ENCODE assay signal across 16 cellular contexts in the genomic region with DNA sequence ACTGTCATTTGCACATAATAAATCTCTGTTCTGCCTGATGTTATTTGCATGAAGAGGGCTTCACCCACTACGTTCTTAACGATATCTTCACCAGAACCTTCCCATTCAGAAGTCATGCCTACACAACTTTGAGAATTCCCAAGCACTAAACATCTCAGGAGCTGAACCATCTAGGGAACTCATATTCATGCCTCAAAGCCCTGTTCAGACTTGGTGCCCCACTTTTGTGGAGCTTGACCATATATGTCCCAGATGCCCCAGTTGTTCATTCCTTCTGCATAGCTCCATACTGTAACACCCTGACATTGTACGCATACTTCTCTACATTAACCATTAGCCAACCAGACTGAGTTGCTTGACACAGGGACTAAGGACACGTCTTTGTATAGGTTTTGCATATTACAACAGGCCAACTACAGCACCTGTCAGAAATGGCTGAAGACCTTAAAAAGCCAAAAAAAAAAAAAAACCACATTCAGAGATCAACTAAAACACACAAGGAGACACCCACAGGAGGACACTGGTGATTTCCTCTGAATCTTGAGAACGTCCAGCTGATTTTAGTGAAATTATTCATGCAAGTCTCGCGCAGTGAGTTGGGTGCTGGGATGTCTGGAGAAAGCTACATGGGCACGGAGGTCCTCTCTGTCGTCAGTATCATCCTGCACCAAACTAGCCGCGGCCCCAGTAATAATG.
DNase-seq lines count a peak whose midpoint lies in the region; ATAC-seq and TF ChIP-seq lines count a peak whose summit lies in the region.
"Had no signal": no experiment of that assay in that cellular context is flagged by ENCODE, and none has a peak within 500 bp of the region (broad histone marks: within the 10 kb centered on the region; RNA-seq: fewer than 3 reads in every experiment).

No MANE protein-coding gene starts in this region.

- no peak overlapping the region for H2BK20ac ChIP-seq in H9 (ENCODE audit: low read depth, low read length, poor library complexity, severe bottlenecking)

- H3K23ac ChIP-seq in H9 (ENCODE audit: insufficient read length, low read depth, low read length): no peak overlapping the region

- H3K9ac ChIP-seq in H9 (ENCODE audit: extremely low read depth, insufficient read length, low read length): no peak overlapping the region

- H3K18ac ChIP-seq in H9 (ENCODE audit: insufficient read length, low read depth, low read length): no peak overlapping the region

- no peak overlapping the region for H2BK120ac ChIP-seq in H9 (ENCODE audit: low read depth, low read length, poor library complexity, severe bottlenecking)

- no peak overlapping the region for H4K91ac ChIP-seq in H9 (ENCODE audit: insufficient read length, low read depth, low read length)

- H3K9me3 Mint-ChIP-seq in CD14-positive monocyte: no peaks in the 10 kb centered on the region
- H3K9me3 Mint-ChIP-seq in H9: no peaks in the 10 kb centered on the region
- H3K9me3 Mint-ChIP-seq in activated CD8-positive, alpha-beta T cell treated with anti-CD3 and anti-CD28 coated beads, Interleukin-2, amount 10 ng/mL, durations not matched to agents 7 days and 5 days (ENCODE audit: insufficient read depth): no peaks in the 10 kb centered on the region
- H3K9me3 Mint-ChIP-seq in naive thymus-derived CD4-positive, alpha-beta T cell: peaks cover 0 to 2% (median 0%) of the 10 kb centered on the region in 11 donors

- intact Hi-C loops in CD14-positive monocyte (cut with micrococcal nuclease): loop anchor here (5.0 kb wide), 3 partner anchors 50 to 140 kb away; partner anchors contain the start of gene FOXP1 (in 1 of the 2)
- intact Hi-C loops in naive thymus-derived CD4-positive, alpha-beta T cell (cut with micrococcal nuclease): loop anchor here in 1 of 2 donors (5.0 to 10.0 kb wide), 2 partner anchors 283 to 380 kb away; partner anchors contain the start of gene EIF4E3

- no CpG with 5 or more reads among the region's 11 CpGs for WGBS in H9 (ENCODE audit: extremely low coverage, insufficient read length, low lambda C conversion rate)

- no peak overlapping the region for H2AK5ac ChIP-seq in H9 (ENCODE audit: insufficient read length, low read length)

- H4K8ac ChIP-seq in H9 (replicated peaks; ENCODE audit: insufficient read length, low read depth, low read length): no peak overlapping the region

- no peak overlapping the region for H2BK12ac ChIP-seq in H9 (ENCODE audit: insufficient read length, low read depth, low read length)

- TF ChIP-seq CTCF in CD14-positive monocyte (IDR thresholded peaks at IDR 0.05) (no peak), H9 (conservative IDR thresholded peaks at IDR 0.05) (no peak), omental fat pad (IDR thresholded peaks at IDR 0.05) (no peak)

- H3K4me3 ChIP-seq in naive thymus-derived CD4-positive, alpha-beta T cell (ENCODE audit: low read length): peak overlapping the region; percentile 17
- H3K4me3 ChIP-seq: PC-9 had no signal

- H3K27ac ChIP-seq in H9 (ENCODE audit: insufficient read length, low read depth, low read length): no peak overlapping the region
- H3K27ac ChIP-seq in naive thymus-derived CD4-positive, alpha-beta T cell (ENCODE audit: low read depth, low read length): peak overlapping the region; percentile 90
- H3K27ac ChIP-seq: C4-2B, PC-9 had no signal

- CTCF ChIA-PET in activated CD8-positive, alpha-beta T cell treated with anti-CD3 and anti-CD28 coated beads, Interleukin-2, amount 10 ng/mL, durations not matched to agents 7 days and 5 days (lab: Charles Lee): interaction anchor here (0.6 to 3.8 kb wide), 10 partner anchors 9 to 149 kb away, joined by 3 to 18 read pairs (median 4); no protein-coding TSS in a partner anchor
- CTCF ChIA-PET in naive thymus-derived CD4-positive, alpha-beta T cell (lab: Charles Lee): interaction anchor here (1.1 to 4.2 kb wide), 6 partner anchors 11 to 55 kb away, joined by 3 to 17 read pairs (median 6); no protein-coding TSS in a partner anchor

- no peak overlapping the region for H2AFZ ChIP-seq in H9 (ENCODE audit: low read length)
- H2AFZ ChIP-seq: PC-9 had no signal

- H3K4me1 Mint-ChIP-seq in CD14-positive monocyte (peaks cover 86% of the 10 kb centered on the region), H9 (peaks cover 12 to 20% of the 10 kb centered on the region in 2 experiments)
- peaks cover 94% of the 10 kb centered on the region for H3K4me1 Mint-ChIP-seq in activated CD8-positive, alpha-beta T cell treated with anti-CD3 and anti-CD28 coated beads, Interleukin-2, amount 10 ng/mL, durations not matched to agents 7 days and 5 days (ENCODE audit: low read depth)
- H3K4me1 Mint-ChIP-seq in naive thymus-derived CD4-positive, alpha-beta T cell: peaks cover 78 to 100% (median 96%) of the 10 kb centered on the region in 7 donors

- no peak overlapping the region for H4K5ac ChIP-seq in H9 (ENCODE audit: insufficient read length, low read depth, low read length)

- no peak for DNase-seq in CD14-positive monocyte (ENCODE audit: low spot score)
- no peak for DNase-seq in H9
- DNase-seq in activated CD8-positive, alpha-beta T cell treated with anti-CD3 and anti-CD28 coated beads, Interleukin-2, amount 10 ng/mL, durations not matched to agents 7 days and 5 days: no peak
- peak in 1 of 9 donors; percentile 29 for DNase-seq in naive thymus-derived CD4-positive, alpha-beta T cell
- no peak for DNase-seq in stimulated activated CD4-positive, alpha-beta T cell treated with anti-CD3 and anti-CD28 coated beads, Interleukin-1b, Interleukin-23, amount 100 ng/mL, for 48 hours
- no peak for DNase-seq in retina
- no peak for DNase-seq in omental fat pad (ENCODE audit: low spot score)
- DNase-seq: amniotic stem cell, dermis blood vessel endothelial cell, GF-D8, NCI-H1105 treated with DMSO at 0.1 percent for 48 hours, NCI-H226, PC-9 had no signal

- H3T11ph ChIP-seq in H9 (ENCODE audit: low read length): no peak overlapping the region

- no peak overlapping the region for H2BK15ac ChIP-seq in H9 (ENCODE audit: low read depth, low read length)

- no peaks in the 10 kb centered on the region for H3K36me3 ChIP-seq in naive thymus-derived CD4-positive, alpha-beta T cell (ENCODE audit: control insufficient read depth in 2 of 3, insufficient read depth in 3 of 3, low read length in 3 of 3)

- H3K9me3 ChIP-seq in H9 (ENCODE audit: control insufficient read depth, low read depth, low read length): no peaks in the 10 kb centered on the region
- H3K9me3 ChIP-seq in naive thymus-derived CD4-positive, alpha-beta T cell (ENCODE audit: control insufficient read depth in 2 of 3, low read length in 3 of 3): no peaks in the 10 kb centered on the region

- H3K56ac ChIP-seq in H9 (ENCODE audit: insufficient read length, low read depth, low read length): no peak overlapping the region

- H4K20me1 ChIP-seq in H9 (ENCODE audit: control insufficient read depth, insufficient read depth, insufficient read length): no peaks in the 10 kb centered on the region

- H3K4me2 ChIP-seq in H9 (ENCODE audit: insufficient read depth, insufficient read length, low read length): no peak overlapping the region
- H3K4me2 ChIP-seq: PC-9 had no signal

- H3K27ac Mint-ChIP-seq in CD14-positive monocyte (peak overlapping the region; percentile 82 to 100 (median 95)), H9 (peak overlapping the region in 2 of 3 experiments; percentile 10 to 82; a peak in 2 of 7 replicates)
- peak overlapping the region; percentile 93 for H3K27ac Mint-ChIP-seq in activated CD8-positive, alpha-beta T cell treated with anti-CD3 and anti-CD28 coated beads, Interleukin-2, amount 10 ng/mL, durations not matched to agents 7 days and 5 days
- H3K27ac Mint-ChIP-seq in naive thymus-derived CD4-positive, alpha-beta T cell: peak overlapping the region; percentile 87 to 99 (median 98)

- H3K14ac ChIP-seq in H9 (ENCODE audit: insufficient read depth, low read length): no peak overlapping the region

- no peaks in the 10 kb centered on the region for H3K79me2 ChIP-seq in H9 (ENCODE audit: insufficient read depth, low read length)

- POLR2A ChIA-PET in activated CD8-positive, alpha-beta T cell treated with anti-CD3 and anti-CD28 coated beads, Interleukin-2, amount 10 ng/mL, durations not matched to agents 7 days and 5 days (lab: Charles Lee): interaction anchor here (0.6 to 6.3 kb wide), 4 partner anchors 12 to 23 kb away, joined by 3 to 60 read pairs (median 4); no protein-coding TSS in a partner anchor
- POLR2A ChIA-PET in naive thymus-derived CD4-positive, alpha-beta T cell (lab: Charles Lee): interaction anchor here (0.7 to 20.4 kb wide), 11 partner anchors 12 to 383 kb away, joined by 3 to 356 read pairs (median 5); no protein-coding TSS in a partner anchor

- no peak overlapping the region for H2BK5ac ChIP-seq in H9 (ENCODE audit: insufficient read length, low read length)

- H3K36me3 Mint-ChIP-seq in CD14-positive monocyte (peaks cover 15 to 26% of the 10 kb centered on the region in 2 donors), H9 (ENCODE audit: insufficient read depth in 1 of 3, low read depth in 3 of 3) (no peaks in the 10 kb centered on the region)
- H3K36me3 Mint-ChIP-seq in activated CD8-positive, alpha-beta T cell treated with anti-CD3 and anti-CD28 coated beads, Interleukin-2, amount 10 ng/mL, durations not matched to agents 7 days and 5 days (ENCODE audit: low read depth): peaks cover 21% of the 10 kb centered on the region
- H3K36me3 Mint-ChIP-seq in naive thymus-derived CD4-positive, alpha-beta T cell: peaks cover 2 to 25% (median 14%) of the 10 kb centered on the region in 5 donors

- peak overlapping the region; percentile 26 to 45 for H3K4me3 Mint-ChIP-seq in CD14-positive monocyte
- no peak overlapping the region for H3K4me3 Mint-ChIP-seq in H9
- H3K4me3 Mint-ChIP-seq in activated CD8-positive, alpha-beta T cell treated with anti-CD3 and anti-CD28 coated beads, Interleukin-2, amount 10 ng/mL, durations not matched to agents 7 days and 5 days: peak overlapping the region; percentile 60
- H3K4me3 Mint-ChIP-seq in naive thymus-derived CD4-positive, alpha-beta T cell: peak overlapping the region; percentile 69 to 86 (median 78)

- no peaks in the 10 kb centered on the region for H3K23me2 ChIP-seq in H9 (ENCODE audit: insufficient read length, low read depth, low read length, poor library complexity, severe bottlenecking)

- no peak overlapping the region for H3K4ac ChIP-seq in H9 (ENCODE audit: low read depth, low read length)

- no peaks in the 10 kb centered on the region for H3K79me1 ChIP-seq in H9 (ENCODE audit: insufficient read depth, low read depth, low read length, poor library complexity, severe bottlenecking)

- no peak for ATAC-seq in activated CD8-positive, alpha-beta T cell treated with anti-CD3 and anti-CD28 coated beads, Interleukin-2, amount 10 ng/mL, durations not matched to agents 7 days and 5 days
- no peak for ATAC-seq in naive thymus-derived CD4-positive, alpha-beta T cell
- ATAC-seq in HG02798 (IDR thresholded peaks at IDR 0.05; ENCODE audit: poor library complexity, unreplicated experiment) (no peak), omental fat pad (ENCODE audit: low FRiP score) (no peak)
- ATAC-seq: HCT116 had no signal

- no peaks in the 10 kb centered on the region for H3K27me3 ChIP-seq in H9 (ENCODE audit: insufficient read depth, low read length)
- no peaks in the 10 kb centered on the region for H3K27me3 ChIP-seq in naive thymus-derived CD4-positive, alpha-beta T cell (ENCODE audit: control insufficient read depth in 2 of 2, insufficient read depth in 2 of 2, low read length in 2 of 2)

- H3K27me3 Mint-ChIP-seq in CD14-positive monocyte (ENCODE audit: low read depth in 3 of 3): peaks cover 0 to 2% (median 0%) of the 10 kb centered on the region in 3 donors
- H3K27me3 Mint-ChIP-seq in H9 (ENCODE audit: low read depth): no peaks in the 10 kb centered on the region
- H3K27me3 Mint-ChIP-seq in activated CD8-positive, alpha-beta T cell treated with anti-CD3 and anti-CD28 coated beads, Interleukin-2, amount 10 ng/mL, durations not matched to agents 7 days and 5 days (ENCODE audit: low read depth): no peaks in the 10 kb centered on the region
- H3K27me3 Mint-ChIP-seq in naive thymus-derived CD4-positive, alpha-beta T cell: peaks cover 0 to 2% (median 0%) of the 10 kb centered on the region in 5 donors

- H3K4me1 ChIP-seq in H9 (ENCODE audit: insufficient read depth, low read length): no peaks in the 10 kb centered on the region
- H3K4me1 ChIP-seq in naive thymus-derived CD4-positive, alpha-beta T cell (ENCODE audit: control insufficient read depth in 2 of 2, insufficient read depth in 2 of 2, low read length in 2 of 2): peaks cover 93 to 96% of the 10 kb centered on the region in 2 donors

Comparison
In these comparisons a context has a peak if more than half of its experiments do, and no peak if none do; other contexts are left out.
1. H3K27ac Mint-ChIP-seq: peak in every context shown above with its lines; median percentile 98 in naive thymus-derived CD4-positive, alpha-beta T cell; 95 in CD14-positive monocyte; 93 in activated CD8-positive, alpha-beta T cell treated with anti-CD3 and anti-CD28 coated beads, Interleukin-2, amount 10 ng/mL, durations not matched to agents 7 days and 5 days; 46 in H9.
2. H3K4me3 Mint-ChIP-seq: peak in CD14-positive monocyte (2 of 2), activated CD8-positive, alpha-beta T cell treated with anti-CD3 and anti-CD28 coated beads, Interleukin-2, amount 10 ng/mL, durations not matched to agents 7 days and 5 days (single experiment) and naive thymus-derived CD4-positive, alpha-beta T cell (10 of 10); none in H9 (0 of 2).